ENCODE assay signal across 3 cellular contexts in the genomic region with DNA sequence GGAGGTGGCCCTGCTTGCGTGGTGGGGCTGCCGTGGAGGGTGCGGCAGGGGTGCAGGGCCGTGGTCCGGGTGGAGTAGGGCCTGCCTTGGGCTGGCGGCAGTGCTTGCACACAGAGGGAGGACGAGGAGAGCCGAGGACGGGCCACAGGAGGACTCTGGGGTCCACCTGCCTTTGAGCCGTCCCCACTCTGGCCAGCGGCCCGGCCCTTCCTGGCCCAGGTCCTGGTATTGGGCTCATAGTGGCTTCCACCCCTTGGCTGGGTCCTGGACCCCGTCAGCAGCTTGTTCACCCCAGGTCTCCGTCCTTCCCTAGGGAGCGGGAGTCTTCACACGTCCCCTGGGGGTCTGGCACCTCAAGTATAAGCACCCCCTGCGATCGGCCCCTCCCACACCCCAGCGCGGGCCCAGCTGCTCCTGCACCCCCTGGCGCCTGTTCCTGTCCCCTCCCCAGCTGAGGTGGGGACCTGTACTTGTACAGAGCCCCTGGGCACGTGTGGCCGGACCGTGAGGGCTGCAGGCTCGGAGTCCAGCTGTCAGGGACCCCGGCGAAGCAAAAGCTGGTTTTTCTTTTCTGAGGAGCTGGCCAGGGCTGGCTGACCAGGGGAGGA.
TF ChIP-seq lines count a peak whose summit lies in the region.

No MANE protein-coding gene starts in this region.

TF ChIP-seq in HEK293, 187 proteins besides CTCF, POLR2A, EP300 and RAD21:
- TF ChIP-seq GLIS1 (tag by site-specific recombination; IDR thresholded peaks at IDR 0.05) (peak; percentile 88; the same call in 1 of the 2 replicates), ZNF585B (tag by site-specific recombination; IDR thresholded peaks at IDR 0.05) (no peak)

TF ChIP-seq in IMR-90, 13 proteins besides CTCF, POLR2A, EP300 and RAD21:
- no peak for TF ChIP-seq CEBPB (IDR thresholded peaks at IDR 0.05; ENCODE audit: low read depth, low read length)
- TF ChIP-seq, protein P1, sequence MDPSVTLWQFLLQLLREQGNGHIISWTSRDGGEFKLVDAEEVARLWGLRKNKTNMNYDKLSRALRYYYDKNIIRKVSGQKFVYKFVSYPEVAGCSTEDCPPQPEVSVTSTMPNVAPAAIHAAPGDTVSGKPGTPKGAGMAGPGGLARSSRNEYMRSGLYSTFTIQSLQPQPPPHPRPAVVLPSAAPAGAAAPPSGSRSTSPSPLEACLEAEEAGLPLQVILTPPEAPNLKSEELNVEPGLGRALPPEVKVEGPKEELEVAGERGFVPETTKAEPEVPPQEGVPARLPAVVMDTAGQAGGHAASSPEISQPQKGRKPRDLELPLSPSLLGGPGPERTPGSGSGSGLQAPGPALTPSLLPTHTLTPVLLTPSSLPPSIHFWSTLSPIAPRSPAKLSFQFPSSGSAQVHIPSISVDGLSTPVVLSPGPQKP (IDR thresholded peaks at IDR 0.05; ENCODE audit: borderline replicate concordance, low read depth, low read length): no peak
- no peak for TF ChIP-seq NFE2L2 (IDR thresholded peaks at IDR 0.05; ENCODE audit: low read depth, low read length)
- TF ChIP-seq SMC3 (IDR thresholded peaks at IDR 0.05; ENCODE audit: low read depth, low read length): no peak

TF ChIP-seq in H1, 55 proteins besides CTCF, POLR2A, EP300 and RAD21:
- no peak for TF ChIP-seq BRCA1 (IDR thresholded peaks at IDR 0.05; ENCODE audit: low read depth, low read length)
- 0 out of 2 replicates have a peak, but pooled peaks have one; percentile 40 for TF ChIP-seq GABPA (IDR thresholded peaks at IDR 0.05; ENCODE audit: borderline replicate concordance, insufficient read depth, low read length)
TF ChIP-seq in H1: peak in this region for 1.
